9 cellular contexts compared by ENCODE assay signal in the genomic region with DNA sequence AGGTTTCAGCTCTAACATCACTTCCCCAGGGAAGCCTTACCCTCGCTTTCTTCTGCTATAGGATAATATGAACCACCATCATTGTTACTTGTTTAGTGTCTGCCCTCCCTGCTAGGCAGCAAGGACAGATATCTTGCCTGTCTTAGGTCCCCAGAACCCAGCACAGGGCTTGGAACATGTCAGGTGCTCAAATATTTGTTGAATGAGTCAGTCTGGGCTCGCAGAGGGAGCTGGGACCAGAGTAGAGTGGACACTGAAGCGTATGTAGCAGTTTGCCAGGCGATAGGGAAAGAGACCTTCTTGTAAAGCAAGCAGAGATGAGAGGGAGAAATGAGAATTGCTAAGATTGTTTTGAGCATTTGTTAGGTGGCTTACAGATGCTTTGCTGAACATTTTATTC. TPM values are rescaled to one million over a fixed set of nuclear protein-coding genes. Genes with fewer than 3 reads are reported as not detected.
DNase-seq lines count a peak whose midpoint lies in the region; ATAC-seq, FAIRE-seq and TF ChIP-seq lines count a peak whose summit lies in the region.
"Had no signal": no experiment of that assay in that cellular context is flagged by ENCODE, and none has a peak within 500 bp of the region (broad histone marks: within the 10 kb centered on the region; RNA-seq: fewer than 3 reads in every experiment).

No MANE protein-coding gene starts in this region.

- WGBS in small intestine, 3 donors = 50 to 72% (median 59%) methylated on average over 4 of the region's 4 CpGs

- H3K36me3 ChIP-seq in small intestine (ENCODE audit: control insufficient read depth in 2 of 2, insufficient read depth in 2 of 2, low read length in 2 of 2) (peaks cover 2 to 4% of the 10 kb centered on the region in 2 donors), tibial artery (peaks cover 26 to 56% (median 35%) of the 10 kb centered on the region in 3 donors), OCI-LY7 (ENCODE audit: insufficient read depth, low read length) (no peaks in the 10 kb centered on the region)

- no peaks in the 10 kb centered on the region for H3K9me3 ChIP-seq in T-helper 17 cell (ENCODE audit: control insufficient read depth, low read length, poor library complexity, severe bottlenecking)
- no peaks in the 10 kb centered on the region for H3K9me3 ChIP-seq in small intestine (ENCODE audit: control insufficient read depth, low read depth)
- H3K9me3 ChIP-seq in tibial artery = no peaks in the 10 kb centered on the region
- no peaks in the 10 kb centered on the region for H3K9me3 ChIP-seq in OCI-LY7 (ENCODE audit: low read length)

- DNase-seq in HT-29 (ENCODE audit: low spot score) (peak; percentile 91), T-helper 17 cell (no peak), left ventricle myocardium superior (no peak), small intestine (peak; percentile 58), tibial artery (no peak), OCI-LY7 (ENCODE audit: low spot score) (no peak)
- no peak for DNase-seq in stimulated activated CD4-positive, alpha-beta T cell treated with anti-CD3 and anti-CD28 coated beads, Interleukin-15, amount 100 ng/mL, for 24 hours

- BruUV-seq in OCI-LY7 (replicated peaks; lab: Mats Ljungman, UMichigan) = no TSS peak

- peaks cover 3% of the 10 kb centered on the region for H3K36me3 Mint-ChIP-seq in T-helper 17 cell (ENCODE audit: low read depth)

- ATAC-seq in T-helper 17 cell = no peak
- peak; percentile 78 for ATAC-seq in left ventricle myocardium superior
- ATAC-seq in GM21529 (IDR thresholded peaks at IDR 0.05; ENCODE audit: unreplicated experiment) = no peak

- CTCF ChIA-PET in OCI-LY7 (lab: Charles Lee; ENCODE audit: unreplicated experiment) = no interaction called here

- H3K9me2 ChIP-seq in OCI-LY7 (ENCODE audit: insufficient read depth, low read length) = no peaks in the 10 kb centered on the region

- TF ChIP-seq CTCF in tibial artery (IDR thresholded peaks at IDR 0.05) = no peak
- TF ChIP-seq CTCF in OCI-LY7 (conservative IDR thresholded peaks at IDR 0.05; ENCODE audit: low read length) = no peak

- FAIRE-seq in small intestine (lab: Jason Lieb, UNC) = no peak
- FAIRE-seq: endometrium had no signal

- no peak overlapping the region for H2AFZ ChIP-seq in OCI-LY7 (ENCODE audit: low read length)

- H3K4me3 Mint-ChIP-seq in T-helper 17 cell = no peak overlapping the region

- H3K4me1 Mint-ChIP-seq in T-helper 17 cell = peaks cover 13% of the 10 kb centered on the region

- H3K27ac ChIP-seq in small intestine (ENCODE audit: low read depth in 1 of 2, low read length in 1 of 2) = peak overlapping the region in 1 of 2 donors; percentile 59
- H3K27ac ChIP-seq in tibial artery = no peak overlapping the region
- no peak overlapping the region for H3K27ac ChIP-seq in OCI-LY7 (ENCODE audit: low read depth, low read length, poor library complexity, severe bottlenecking)

- H3K27ac Mint-ChIP-seq in T-helper 17 cell = peak overlapping the region; percentile 53

- H3K4me3 ChIP-seq in small intestine (ENCODE audit: low read depth in 1 of 2, low read length in 2 of 2) (no peak overlapping the region), tibial artery (no peak overlapping the region), OCI-LY7 (ENCODE audit: low read depth, low read length, poor library complexity, severe bottlenecking) (no peak overlapping the region)

- no peaks in the 10 kb centered on the region for H3K27me3 Mint-ChIP-seq in T-helper 17 cell

- no peaks in the 10 kb centered on the region for H4K20me1 ChIP-seq in OCI-LY7 (ENCODE audit: insufficient read depth, low read length)

- H3K4me1 ChIP-seq in small intestine (ENCODE audit: control insufficient read depth in 2 of 2, insufficient read depth in 1 of 2, low read depth in 1 of 2, low read length in 1 of 2) (no peaks in the 10 kb centered on the region), tibial artery (peaks cover 0 to 25% (median 8%) of the 10 kb centered on the region in 4 donors), OCI-LY7 (ENCODE audit: insufficient read depth, low read length, poor library complexity, severe bottlenecking) (peaks cover 10% of the 10 kb centered on the region)

- H3K79me2 ChIP-seq in OCI-LY7 (ENCODE audit: insufficient read depth, low read depth, low read length) = no peaks in the 10 kb centered on the region

- POLR2A ChIA-PET in OCI-LY7 (lab: Charles Lee) = interaction anchor here (0.6 kb wide), 1 partner anchor 15 kb away, joined by 3 read pairs; no protein-coding TSS in a partner anchor

- H3K27me3 ChIP-seq in small intestine (ENCODE audit: control insufficient read depth in 2 of 2, insufficient read depth in 2 of 2, low read length in 2 of 2) (no peaks in the 10 kb centered on the region), tibial artery (no peaks in the 10 kb centered on the region)

- no peak overlapping the region for H3K4me2 ChIP-seq in OCI-LY7 (ENCODE audit: low read length)

- intact Hi-C loops in left ventricle myocardium superior (cut with micrococcal nuclease) = no loop called here
- intact Hi-C loops in tibial artery (cut with DNase I; ENCODE audit: low total_unique reads) = no loop called here
- intact Hi-C loops in OCI-LY7 (cut with micrococcal nuclease; ENCODE audit: unreplicated experiment) = no loop called here

RNA-seq across cellular contexts. Expression of a gene that starts 11.7 kb away (rescaled TPM):
- 202 and 212 TPM in 2 replicates for total RNA-seq in HT-29 (2014; rRNA removed; shearing (Covaris generic))
- 10 to 100 TPM; 13.2 to 14.7 TPM for total RNA-seq in T-helper 17 cell
- 49.2 TPM for total RNA-seq in left ventricle myocardium superior
- 10 to 100 TPM; 19.9 to 34.0 (median 26.7) TPM for polyA plus RNA-seq in small intestine
- 34.6 and 66.4 TPM in 2 replicates for total RNA-seq in OCI-LY7 (2014; rRNA removed; shearing (Covaris generic))
- total RNA-seq in OCI-LY7 (2022) = 16.8 and 17.8 TPM in 2 replicates

RNA-seq across cellular contexts. Expression of a gene that starts 12.1 kb away (rescaled TPM):
- 101 and 108 TPM in 2 replicates for total RNA-seq in HT-29 (2014; rRNA removed; shearing (Covaris generic))
- 10 to 100 TPM; 12.0 to 13.0 TPM for total RNA-seq in T-helper 17 cell
- total RNA-seq in left ventricle myocardium superior = 14.4 TPM
- polyA plus RNA-seq in small intestine = 10 to 100 TPM in 2 of 3 donors, 1 to 10 TPM in 1; 9.4 to 36.4 (median 16.5) TPM
- total RNA-seq in OCI-LY7 (2014; rRNA removed; shearing (Covaris generic)) = 48.3 and 55.8 TPM in 2 replicates
- total RNA-seq in OCI-LY7 (2022) = 36.0 and 40.0 TPM in 2 replicates

RNA-seq across cellular contexts. Expression of a gene that starts 17.9 kb away (rescaled TPM):
- 1.2 and 2.9 TPM in 2 replicates for total RNA-seq in HT-29 (2014; rRNA removed; shearing (Covaris generic))
- 1 to 10 TPM; 3.4 to 4.8 TPM for total RNA-seq in T-helper 17 cell
- total RNA-seq in left ventricle myocardium superior = 12.4 TPM
- 100 to 1,000 TPM in 1 of 3 donors, 10 to 100 TPM in 2; 27.5 to 125 (median 70.2) TPM for polyA plus RNA-seq in small intestine
- total RNA-seq in OCI-LY7 (2014; rRNA removed; shearing (Covaris generic)) = 0.47 TPM in 1 of 2 replicates, not detected in the other
- 0.40 TPM in 1 of 2 replicates, not detected in the other for total RNA-seq in OCI-LY7 (2022)

RNA-seq across cellular contexts. Expression of a gene that starts 30.4 kb away (rescaled TPM):
- 68.8 and 77.9 TPM in 2 replicates for total RNA-seq in HT-29 (2014; rRNA removed; shearing (Covaris generic))
- total RNA-seq in T-helper 17 cell = 10 to 100 TPM; 24.1 to 27.9 TPM
- 111 TPM for total RNA-seq in left ventricle myocardium superior
- 100 to 1,000 TPM in 1 of 3 donors, 10 to 100 TPM in 2; 67.8 to 122 (median 98.4) TPM for polyA plus RNA-seq in small intestine
- 22.4 and 30.6 TPM in 2 replicates for total RNA-seq in OCI-LY7 (2014; rRNA removed; shearing (Covaris generic))
- 40.6 and 41.6 TPM in 2 replicates for total RNA-seq in OCI-LY7 (2022)

RNA-seq across cellular contexts. Expression of a gene that starts 33.0 kb away (rescaled TPM):
- 10.2 and 11.0 TPM in 2 replicates for total RNA-seq in HT-29 (2014; rRNA removed; shearing (Covaris generic))
- total RNA-seq in T-helper 17 cell (10 to 100 TPM in 1 of 2 donors, 1 to 10 TPM in 1; 6.9 to 35.0 TPM), left ventricle myocardium superior (3.6 TPM), OCI-LY7 (2022) (12.7 and 13.5 TPM in 2 replicates)
- 1 to 10 TPM; 1.3 to 7.9 (median 2.4) TPM for polyA plus RNA-seq in small intestine
- total RNA-seq in OCI-LY7 (2014; rRNA removed; shearing (Covaris generic)) = 5.6 and 10.7 TPM in 2 replicates

Comparison
In these comparisons a context has a peak if more than half of its experiments do, and no peak if none do; other contexts are left out.
1. DNase-seq: peak in HT-29 (single experiment) and small intestine (single experiment); none in T-helper 17 cell (0 of 3), left ventricle myocardium superior (single experiment), tibial artery (0 of 2), stimulated activated CD4-positive, alpha-beta T cell treated with anti-CD3 and anti-CD28 coated beads, Interleukin-15, amount 100 ng/mL, for 24 hours (single experiment) and OCI-LY7 (single experiment).